11 cellular contexts compared by ENCODE assay signal in genomic region chr2:156192468-156192867, GRCh38.
A peak's percentile ranks its signal among the peaks of the same experiment; 100 is the strongest.
DNase-seq lines count a peak whose midpoint lies in the region; ATAC-seq, FAIRE-seq and TF ChIP-seq lines count a peak whose summit lies in the region.
"Had no signal": no experiment of that assay in that cellular context is flagged by ENCODE, and none has a peak within 500 bp of the region (broad histone marks: within the 10 kb centered on the region; RNA-seq: fewer than 3 reads in every experiment).

No MANE protein-coding gene starts in this region.

- no peak for TF ChIP-seq EP300 in HepG2 (IDR thresholded peaks at IDR 0.05; ENCODE audit: low read depth in 2 of 2, low read length in 2 of 2)
- no peak for TF ChIP-seq EP300 in HepG2 (CRISPR knock-in tag; IDR thresholded peaks at IDR 0.05; ENCODE audit: borderline replicate concordance)

- ATAC-seq in HepG2: no peak
- ATAC-seq in HG03432 (IDR thresholded peaks at IDR 0.05; ENCODE audit: unreplicated experiment): peak; percentile 74
- ATAC-seq in upper lobe of right lung: no peak
- ATAC-seq in GM19395 (IDR thresholded peaks at IDR 0.05; ENCODE audit: unreplicated experiment): no peak

- FAIRE-seq in HepG2 (lab: Jason Lieb, UNC): no peak

- intact Hi-C loops in HepG2 (cut with micrococcal nuclease; ENCODE audit: unreplicated experiment): no loop called here
- intact Hi-C loops in mammary epithelial cell (cut with micrococcal nuclease): loop anchor here (2.0 to 5.0 kb wide), 2 partner anchors 395 to 700 kb away; no protein-coding TSS in a partner anchor
- intact Hi-C loops in upper lobe of right lung (cut with DNase I): no loop called here

- no peaks in the 10 kb centered on the region for H4K20me1 ChIP-seq in HepG2 (ENCODE audit: insufficient read depth, low read length)
- H4K20me1 ChIP-seq in mammary epithelial cell (ENCODE audit: insufficient read depth, low read length): no peaks in the 10 kb centered on the region

- H3K9me3 ChIP-seq in liver (ENCODE audit: control insufficient read depth in 4 of 4, low read length in 3 of 4) (no peaks in the 10 kb centered on the region), HepG2 (ENCODE audit: low read length) (no peaks in the 10 kb centered on the region), mammary epithelial cell (replicated peaks; ENCODE audit: insufficient read depth, low read length) (no peaks in the 10 kb centered on the region), upper lobe of right lung (no peaks in the 10 kb centered on the region)

- H3K27me3 ChIP-seq in liver (ENCODE audit: control insufficient read depth in 4 of 4, insufficient read depth in 4 of 4, low read length in 3 of 4): no peaks in the 10 kb centered on the region
- no peaks in the 10 kb centered on the region for H3K27me3 ChIP-seq in HepG2 (ENCODE audit: control insufficient read depth in 1 of 2, insufficient read depth in 2 of 2, low read length in 2 of 2)
- H3K27me3 ChIP-seq in mammary epithelial cell (ENCODE audit: insufficient read depth, low read length): no peaks in the 10 kb centered on the region
- H3K27me3 ChIP-seq in upper lobe of right lung: no peaks in the 10 kb centered on the region

- H3K4me2 ChIP-seq in HepG2 (ENCODE audit: low read depth, low read length): no peak overlapping the region
- no peak overlapping the region for H3K4me2 ChIP-seq in mammary epithelial cell (ENCODE audit: insufficient read depth, low read depth, low read length)

- no peak overlapping the region for H3K9ac ChIP-seq in liver (ENCODE audit: low read depth in 1 of 2, low read length in 2 of 2)
- no peak overlapping the region for H3K9ac ChIP-seq in HepG2 (ENCODE audit: insufficient read depth, low read depth, low read length)
- no peak overlapping the region for H3K9ac ChIP-seq in mammary epithelial cell (ENCODE audit: insufficient read depth, low read length)

- no peaks in the 10 kb centered on the region for H3K36me3 ChIP-seq in liver (ENCODE audit: control insufficient read depth in 4 of 4, insufficient read depth in 3 of 4, low read depth in 1 of 4, low read length in 3 of 4)
- no peaks in the 10 kb centered on the region for H3K36me3 ChIP-seq in HepG2 (replicated peaks in 1 of 2; ENCODE audit: control insufficient read depth in 1 of 2, insufficient read depth in 2 of 2, low read length in 2 of 2)
- H3K36me3 ChIP-seq in mammary epithelial cell (ENCODE audit: insufficient read depth, low read length): no peaks in the 10 kb centered on the region
- H3K36me3 ChIP-seq in upper lobe of right lung: no peaks in the 10 kb centered on the region

- TF ChIP-seq CTCF in liver (IDR thresholded peaks at IDR 0.05; ENCODE audit: low read depth, low read length, missing input control): peak; percentile 13
- no peak for TF ChIP-seq CTCF in HepG2 (CRISPR knock-in tag; IDR thresholded peaks at IDR 0.05)
- peak in 1 of 2 donors; percentile 39 for TF ChIP-seq CTCF in mammary epithelial cell (conservative IDR thresholded peaks at IDR 0.05 in 1 of 2, IDR thresholded peaks at IDR 0.05 in 1 of 2; ENCODE audit: extremely low read depth in 1 of 2, insufficient read depth in 1 of 2, low read depth in 1 of 2, low read length in 2 of 2)
- TF ChIP-seq CTCF in upper lobe of right lung (IDR thresholded peaks at IDR 0.05): peak; percentile 24

- BruUV-seq in HepG2 (replicated peaks; lab: Mats Ljungman, UMichigan) (no TSS peak), mammary epithelial cell (replicated peaks; lab: Mats Ljungman, UMichigan) (no TSS peak)

- POLR2A ChIA-PET in HepG2 (lab: Yijun Ruan, JAX): no interaction called here

- CTCF ChIA-PET in HepG2 (lab: Yijun Ruan, JAX; ENCODE audit: low intra/inter-chr PET ratio, low total read pairs): no interaction called here
- CTCF ChIA-PET in mammary epithelial cell (lab: Charles Lee; ENCODE audit: low non-redundant PET): no interaction called here

- in situ Hi-C loops in HepG2 (cut with HindIII; ENCODE audit: extremely low pct_ligation_motif_present, low pct_unique_long_range_greater_than_20kb) (no loop called here), mammary epithelial cell (cut with MboI; ENCODE audit: low sequenced_read_pairs in 2 of 2) (no loop called here)

- no peak overlapping the region for H3K4me3 ChIP-seq in liver (ENCODE audit: low read depth in 1 of 3, low read length in 3 of 3)
- H3K4me3 ChIP-seq in HepG2 (replicated peaks in 1 of 3; ENCODE audit: insufficient read depth in 1 of 3, low read depth in 2 of 3, low read length in 3 of 3): no peak overlapping the region
- H3K4me3 ChIP-seq in mammary epithelial cell (replicated peaks in 1 of 3; ENCODE audit: insufficient read depth in 1 of 3, low read depth in 2 of 3, low read length in 3 of 3): no peak overlapping the region
- no peak overlapping the region for H3K4me3 ChIP-seq in upper lobe of right lung

- H3K79me2 ChIP-seq in HepG2 (ENCODE audit: insufficient read depth, low read length) (no peaks in the 10 kb centered on the region), mammary epithelial cell (ENCODE audit: insufficient read depth, low read length) (no peaks in the 10 kb centered on the region)

- H3K4me1 ChIP-seq in liver (ENCODE audit: control insufficient read depth in 4 of 4, insufficient read depth in 4 of 4, low read length in 3 of 4): no peaks in the 10 kb centered on the region
- H3K4me1 ChIP-seq in HepG2 (ENCODE audit: insufficient read depth, low read length): peaks cover 22% of the 10 kb centered on the region
- H3K4me1 ChIP-seq in mammary epithelial cell (ENCODE audit: insufficient read depth, low read length): no peaks in the 10 kb centered on the region
- H3K4me1 ChIP-seq in upper lobe of right lung: no peaks in the 10 kb centered on the region

- TF ChIP-seq RAD21 in liver (IDR thresholded peaks at IDR 0.05): peak; percentile 58 to 64
- no peak for TF ChIP-seq RAD21 in HepG2 (CRISPR knock-in tag; IDR thresholded peaks at IDR 0.05)

- no peak for TF ChIP-seq POLR2A in HepG2 (IDR thresholded peaks at IDR 0.05; ENCODE audit: insufficient read depth in 1 of 2, low read depth in 2 of 2, low read length in 2 of 2)

- dilution Hi-C loops in mammary epithelial cell (cut with HindIII; ENCODE audit: low sequenced_read_pairs): no loop called here

- H2AFZ ChIP-seq in HepG2 (ENCODE audit: low read length): no peak overlapping the region
- peak overlapping the region; percentile 0 for H2AFZ ChIP-seq in mammary epithelial cell (ENCODE audit: low read depth, low read length)

- no peak for DNase-seq in HepG2 (ENCODE audit: low spot score)
- DNase-seq in mammary epithelial cell: no peak
- no peak for DNase-seq in upper lobe of right lung
- no peak for DNase-seq in globus pallidus (ENCODE audit: low spot score)
- DNase-seq in hepatic stellate cell (ENCODE audit: low spot score): no peak
- DNase-seq: CD8-positive, alpha-beta memory T cell; NCI-H1436 treated with DMSO at 0.1 percent for 48 hours; Right ventricle myocardium superior had no signal

- H3K27ac ChIP-seq in liver (ENCODE audit: low read depth in 1 of 2, low read length in 2 of 2): no peak overlapping the region
- H3K27ac ChIP-seq in HepG2 (ENCODE audit: extremely low read length, insufficient read depth, low read length): no peak overlapping the region
- no peak overlapping the region for H3K27ac ChIP-seq in mammary epithelial cell (ENCODE audit: insufficient read depth, low read depth, low read length)
- H3K27ac ChIP-seq in upper lobe of right lung: no peak overlapping the region

TF ChIP-seq in liver, 16 proteins besides CTCF, POLR2A, EP300 and RAD21 (continues in another document):
- no peak for TF ChIP-seq EGR1 (IDR thresholded peaks at IDR 0.05; ENCODE audit: low read depth in 2 of 2)
- no peak for TF ChIP-seq RXRA (IDR thresholded peaks at IDR 0.05)
- no peak for TF ChIP-seq FOXA1 (IDR thresholded peaks at IDR 0.05)
- no peak for TF ChIP-seq FOXA2 (IDR thresholded peaks at IDR 0.05)
- no peak for TF ChIP-seq GABPA (IDR thresholded peaks at IDR 0.05 in 1 of 2, conservative IDR thresholded peaks at IDR 0.05 in 1 of 2)
- TF ChIP-seq TAF1 (conservative IDR thresholded peaks at IDR 0.05): no peak
- TF ChIP-seq SP1 (IDR thresholded peaks at IDR 0.05): no peak
- TF ChIP-seq JUND (IDR thresholded peaks at IDR 0.05): no peak

TF ChIP-seq in HepG2, 621 proteins besides CTCF, POLR2A, EP300 and RAD21 (continues in another document):
- TF ChIP-seq ARNTL (CRISPR knock-in tag; IDR thresholded peaks at IDR 0.05) (no peak), HOMEZ (CRISPR knock-in tag; IDR thresholded peaks at IDR 0.05; ENCODE audit: low read depth) (no peak), BRD4 (CRISPR knock-in tag; IDR thresholded peaks at IDR 0.05) (no peak), ZNF629 (CRISPR knock-in tag; conservative IDR thresholded peaks at IDR 0.05) (no peak), ZNF17 (CRISPR knock-in tag; IDR thresholded peaks at IDR 0.05) (no peak)
